Comparison of ENCODE assay signal across 7 cellular contexts in the genomic region with DNA sequence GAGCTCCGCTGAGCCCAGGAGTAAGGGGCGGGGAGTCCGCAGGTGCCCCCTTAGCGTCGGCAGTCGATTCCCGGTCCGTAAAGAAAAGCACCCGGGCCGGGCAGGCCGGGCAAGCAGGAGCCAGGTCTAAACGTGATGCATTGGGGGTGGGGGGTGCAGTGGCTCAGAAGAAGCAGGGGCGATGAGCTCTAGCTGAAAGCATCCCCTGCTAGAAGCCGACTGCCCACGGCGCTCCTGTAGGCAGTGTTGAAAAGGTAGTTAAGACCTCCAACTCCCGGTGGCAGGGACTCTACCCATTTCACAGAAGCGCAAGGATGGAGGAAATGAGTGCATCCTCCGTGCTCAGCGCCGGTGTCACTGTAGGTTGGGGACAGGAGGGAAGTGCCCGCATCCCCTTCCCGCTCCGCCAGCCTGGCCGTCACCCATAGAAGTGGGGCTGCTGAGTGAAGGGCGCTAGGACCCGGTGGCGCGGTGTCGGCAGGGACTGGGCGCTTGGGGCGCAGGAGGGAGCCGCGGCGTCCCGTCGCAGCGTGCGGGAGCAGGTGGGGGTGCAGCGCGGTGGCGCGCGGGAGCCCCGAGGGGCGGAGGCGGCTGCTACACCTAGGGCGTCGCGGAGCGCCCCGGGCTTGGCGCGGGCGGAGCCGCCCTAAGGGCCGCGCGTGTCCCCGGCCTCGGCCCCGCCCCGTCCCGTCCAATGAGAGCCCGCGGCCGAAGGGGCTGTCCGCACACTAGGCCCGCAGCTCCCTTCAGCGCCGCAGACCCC. TPM values are rescaled to one million over a fixed set of nuclear protein-coding genes. Genes with fewer than 3 reads are reported as not detected.
A peak's percentile ranks its signal among the peaks of the same experiment; 100 is the strongest.
DNase-seq lines count a peak whose midpoint lies in the region.

A gene (plus strand): TSS at position 724 of the 763 bp plus-strand sequence. CDS start 298 bp downstream, outside the sequence.

- no peaks in the 10 kb centered on the region for H3K9me3 ChIP-seq in mucosa of rectum (ENCODE audit: control insufficient read depth in 2 of 2, low read length in 2 of 2)

- H3K4me3 Mint-ChIP-seq in stimulated activated naive CD8-positive, alpha-beta T cell treated with anti-CD3 and anti-CD28 coated beads, Interleukin-15, Interleukin-2, amounts not matched to agents 100 ng/mL and 50 ng/mL, for 24 hours = peak within 1 kb of the TSS; percentile 74

- peaks cover 14 to 16% of the 10 kb centered on the region in 2 donors for H3K27me3 ChIP-seq in mucosa of rectum (ENCODE audit: control insufficient read depth in 2 of 2, insufficient read depth in 2 of 2, low read length in 2 of 2)

- peak within 1 kb of the TSS; percentile 47 to 56 for H3K27ac ChIP-seq in mucosa of rectum (ENCODE audit: low read depth in 2 of 2, low read length in 2 of 2)

- H3K4me3 ChIP-seq in Jurkat, Clone E6-1 (ENCODE audit: low read length) = peak within 1 kb of the TSS; percentile 53
- peak within 1 kb of the TSS; percentile 68 to 79 for H3K4me3 ChIP-seq in mucosa of rectum (ENCODE audit: low read length in 2 of 2)

- DNase-seq in GM19238 (ENCODE audit: insufficient read length, low spot score) (peak; percentile 50), superior temporal gyrus (ENCODE audit: extremely low spot score) (no peak)
- peak; percentile 42 for DNase-seq in Jurkat, Clone E6-1 (ENCODE audit: low read depth, low spot score)
- peak; percentile 34 to 35 for DNase-seq in activated CD4-positive, alpha-beta T cell treated with anti-CD3 and anti-CD28 coated beads, Interleukin-2, amount 50 U/mL, for 4 hours
- peak; percentile 32 for DNase-seq in effector CD4-positive, alpha-beta T cell

- H3K4me1 Mint-ChIP-seq in stimulated activated naive CD8-positive, alpha-beta T cell treated with anti-CD3 and anti-CD28 coated beads, Interleukin-15, Interleukin-2, amounts not matched to agents 100 ng/mL and 50 ng/mL, for 24 hours (ENCODE audit: low read depth) = no peaks in the 10 kb centered on the region

- no peaks in the 10 kb centered on the region for H3K9me3 Mint-ChIP-seq in stimulated activated naive CD8-positive, alpha-beta T cell treated with anti-CD3 and anti-CD28 coated beads, Interleukin-15, Interleukin-2, amounts not matched to agents 100 ng/mL and 50 ng/mL, for 24 hours

- no peaks in the 10 kb centered on the region for H3K36me3 ChIP-seq in mucosa of rectum (ENCODE audit: control insufficient read depth in 2 of 2, insufficient read depth in 2 of 2, low read length in 2 of 2)

- H3K27ac Mint-ChIP-seq in stimulated activated naive CD8-positive, alpha-beta T cell treated with anti-CD3 and anti-CD28 coated beads, Interleukin-15, Interleukin-2, amounts not matched to agents 100 ng/mL and 50 ng/mL, for 24 hours = no peak within 1 kb of the TSS

- peaks cover 11 to 18% of the 10 kb centered on the region in 2 donors for H3K4me1 ChIP-seq in mucosa of rectum (ENCODE audit: control insufficient read depth in 2 of 2, insufficient read depth in 2 of 2, low read length in 2 of 2)

- no peaks in the 10 kb centered on the region for H3K36me3 Mint-ChIP-seq in stimulated activated naive CD8-positive, alpha-beta T cell treated with anti-CD3 and anti-CD28 coated beads, Interleukin-15, Interleukin-2, amounts not matched to agents 100 ng/mL and 50 ng/mL, for 24 hours (ENCODE audit: low read depth)

- peaks cover 36% of the 10 kb centered on the region for H3K27me3 Mint-ChIP-seq in stimulated activated naive CD8-positive, alpha-beta T cell treated with anti-CD3 and anti-CD28 coated beads, Interleukin-15, Interleukin-2, amounts not matched to agents 100 ng/mL and 50 ng/mL, for 24 hours

- H3K9ac ChIP-seq in mucosa of rectum (ENCODE audit: low read depth in 1 of 2, low read length in 2 of 2) = peak within 1 kb of the TSS; percentile 41 to 58

RNA-seq across cellular contexts. Expression of the gene that starts here (rescaled TPM):
- polyA plus RNA-seq in Jurkat, Clone E6-1 (2012; ENCODE audit: insufficient read depth, insufficient read length) = 1.4 TPM
